In genomic region chr3:141738636-141739363, GRCh38 we compare ENCODE assay signal across 8 cellular contexts. TPM values are rescaled to one million over a fixed set of nuclear protein-coding genes. Genes with fewer than 3 reads are reported as not detected.
DNase-seq lines count a peak whose midpoint lies in the region; ATAC-seq and TF ChIP-seq lines count a peak whose summit lies in the region.

No MANE protein-coding gene starts in this region.

- H3K36me3 Mint-ChIP-seq in activated CD8-positive, alpha-beta T cell treated with anti-CD3 and anti-CD28 coated beads for 36 hours (ENCODE audit: low read depth), result peaks cover 27% of the 10 kb centered on the region

- peak overlapping the region; percentile 77 for H3K4me3 ChIP-seq in neuron (ENCODE audit: low read length)

- H2AFZ ChIP-seq in neuron (ENCODE audit: low read depth, low read length), result peak overlapping the region; percentile 75

- peak overlapping the region; percentile 98 for H3K27ac Mint-ChIP-seq in activated CD8-positive, alpha-beta T cell treated with anti-CD3 and anti-CD28 coated beads for 36 hours

- H3K4me1 Mint-ChIP-seq in activated CD8-positive, alpha-beta T cell treated with anti-CD3 and anti-CD28 coated beads for 36 hours (ENCODE audit: low read depth), result peaks cover 35% of the 10 kb centered on the region

- H3K9me3 Mint-ChIP-seq in activated CD8-positive, alpha-beta T cell treated with anti-CD3 and anti-CD28 coated beads for 36 hours, result no peaks in the 10 kb centered on the region

- H3K36me3 ChIP-seq in neuron (ENCODE audit: insufficient read depth, low read length), result peaks cover 11% of the 10 kb centered on the region

- POLR2A ChIA-PET in activated CD8-positive, alpha-beta T cell treated with anti-CD3 and anti-CD28 coated beads for 36 hours (lab: Charles Lee), result interaction anchor here (0.6 to 3.1 kb wide), 14 partner anchors 9 to 410 kb away, joined by 3 to 30 read pairs (median 4); partner anchors contain the start of gene ATP1B3

- no peak for TF ChIP-seq CTCF in activated CD8-positive, alpha-beta T cell treated with anti-CD3 and anti-CD28 coated beads for 36 hours (IDR thresholded peaks at IDR 0.05)

- peak; percentile 34 for DNase-seq in stimulated activated CD4-positive, alpha-beta T cell treated with anti-CD3 and anti-CD28 coated beads, Interleukin-15, amount 100 ng/mL, for 24 hours
- DNase-seq in stimulated activated CD4-positive, alpha-beta T cell treated with anti-CD3 and anti-CD28 coated beads, Interleukin-4, amount 100 ng/mL, for 1 hour, result no peak
- peak; percentile 17 for DNase-seq in NCI-H2081 treated with DMSO at 0.1 percent for 48 hours (lab: John Stamatoyannopoulos, UW)
- DNase-seq in activated CD8-positive, alpha-beta T cell treated with anti-CD3 and anti-CD28 coated beads for 36 hours, result peak; percentile 32
- peak; percentile 67 for DNase-seq in fibroblast of peridontal ligament (ENCODE audit: extremely low read depth)

- H3K27me3 ChIP-seq in neuron (ENCODE audit: insufficient read depth, low read length), result no peaks in the 10 kb centered on the region

- H3K27me3 Mint-ChIP-seq in activated CD8-positive, alpha-beta T cell treated with anti-CD3 and anti-CD28 coated beads for 36 hours, result no peaks in the 10 kb centered on the region

- intact Hi-C loops in activated CD8-positive, alpha-beta T cell treated with anti-CD3 and anti-CD28 coated beads for 36 hours (cut with micrococcal nuclease), result loop anchor here (1.0 to 2.0 kb wide), 3 partner anchors 58 to 174 kb away; no protein-coding TSS in a partner anchor

- H3K4me1 ChIP-seq in neuron (ENCODE audit: insufficient read depth, low read length), result peaks cover 20% of the 10 kb centered on the region

- no peaks in the 10 kb centered on the region for H3K9me3 ChIP-seq in neuron (ENCODE audit: low read length)

- CTCF ChIA-PET in activated CD8-positive, alpha-beta T cell treated with anti-CD3 and anti-CD28 coated beads for 36 hours (lab: Charles Lee), result interaction anchor here (0.6 to 5.7 kb wide), 23 partner anchors 11 to 504 kb away, joined by 3 to 53 read pairs (median 5); partner anchors contain the start of gene ATP1B3

- ATAC-seq in HG02798 (IDR thresholded peaks at IDR 0.05; ENCODE audit: poor library complexity, unreplicated experiment) (peak; percentile 18), HG03457 (IDR thresholded peaks at IDR 0.05; ENCODE audit: unreplicated experiment) (no peak)
- peak; percentile 14 for ATAC-seq in activated CD8-positive, alpha-beta T cell treated with anti-CD3 and anti-CD28 coated beads for 36 hours

- peak overlapping the region; percentile 82 for H3K4me3 Mint-ChIP-seq in activated CD8-positive, alpha-beta T cell treated with anti-CD3 and anti-CD28 coated beads for 36 hours

RNA-seq across cellular contexts. Expression of gene RNF7, which starts 0.7 kb away (rescaled TPM):
- 10 to 100 TPM; 56.1 to 57.9 TPM for total RNA-seq in activated CD8-positive, alpha-beta T cell treated with anti-CD3 and anti-CD28 coated beads for 36 hours

RNA-seq across cellular contexts. Expression of gene GRK7, which starts 24.4 kb away (rescaled TPM):
- under 1 TPM; 0.07 to 0.09 TPM for total RNA-seq in activated CD8-positive, alpha-beta T cell treated with anti-CD3 and anti-CD28 coated beads for 36 hours
